ENCODE assay signal across 11 cellular contexts in the genomic region with DNA sequence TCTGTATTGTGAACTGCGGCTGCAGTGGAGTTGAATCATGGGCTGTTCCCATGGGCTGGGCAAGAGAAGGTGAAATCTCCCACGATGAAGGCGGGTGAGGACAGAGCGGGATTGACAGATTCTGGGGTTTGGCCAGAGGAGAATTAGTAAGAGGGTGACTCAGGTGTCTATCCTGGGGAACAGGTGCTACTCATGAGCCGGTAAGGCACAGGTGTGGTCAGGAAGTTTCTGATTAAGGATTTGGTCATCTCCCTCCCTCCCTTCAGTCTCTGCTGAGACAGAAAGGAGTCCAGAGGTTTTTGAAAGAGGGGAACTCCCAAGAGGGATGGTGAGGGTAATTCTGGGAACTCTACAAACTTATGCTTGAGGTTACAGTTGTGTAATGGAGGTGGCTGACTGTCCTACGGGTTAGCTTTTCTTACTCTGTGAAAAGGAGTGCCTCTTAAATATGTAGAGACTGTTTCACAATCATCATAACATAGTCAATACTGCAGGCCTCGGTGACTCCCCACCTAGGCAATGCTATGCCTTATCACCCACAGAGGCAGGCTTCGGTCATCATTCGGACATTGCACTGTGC. TPM values are rescaled to one million over a fixed set of nuclear protein-coding genes. Genes with fewer than 3 reads are reported as not detected.
DNase-seq lines count a peak whose midpoint lies in the region; ATAC-seq, FAIRE-seq and TF ChIP-seq lines count a peak whose summit lies in the region.
"Had no signal": no experiment of that assay in that cellular context is flagged by ENCODE, and none has a peak within 500 bp of the region (broad histone marks: within the 10 kb centered on the region; RNA-seq: fewer than 3 reads in every experiment).

No MANE protein-coding gene starts in this region.

- H3K27me3 ChIP-seq in heart left ventricle (no peaks in the 10 kb centered on the region), gastroesophageal sphincter (no peaks in the 10 kb centered on the region)
- H3K27me3 ChIP-seq: SJSA1 had no signal

- CTCF ChIA-PET in activated CD8-positive, alpha-beta T cell treated with anti-CD3 and anti-CD28 coated beads for 36 hours (lab: Charles Lee), result interaction anchor here (1.3 kb wide), 1 partner anchor 122 kb away, joined by 3 read pairs; no protein-coding TSS in a partner anchor

- H3K4me1 ChIP-seq in heart left ventricle (peaks cover 0 to 32% (median 16%) of the 10 kb centered on the region in 12 donors), gastroesophageal sphincter (no peaks in the 10 kb centered on the region)
- H3K4me1 ChIP-seq: SJSA1 had no signal

- no peak for TF ChIP-seq CTCF in heart left ventricle (IDR thresholded peaks at IDR 0.05)
- TF ChIP-seq CTCF in activated CD8-positive, alpha-beta T cell treated with anti-CD3 and anti-CD28 coated beads for 36 hours (IDR thresholded peaks at IDR 0.05), result no peak
- TF ChIP-seq CTCF in gastroesophageal sphincter (IDR thresholded peaks at IDR 0.05), result no peak

- H3K4me3 ChIP-seq in heart left ventricle (no peak overlapping the region), gastroesophageal sphincter (no peak overlapping the region)
- H3K4me3 ChIP-seq: SJSA1 had no signal

- intact Hi-C loops in left cardiac atrium (cut with DNase I), result no loop called here
- intact Hi-C loops in heart left ventricle (cut with DNase I), result no loop called here
- intact Hi-C loops in activated CD8-positive, alpha-beta T cell treated with anti-CD3 and anti-CD28 coated beads for 36 hours (cut with micrococcal nuclease), result no loop called here
- intact Hi-C loops in left colon (cut with DNase I, micrococcal nuclease), result no loop called here

- no peak overlapping the region for H3K27ac Mint-ChIP-seq in activated CD8-positive, alpha-beta T cell treated with anti-CD3 and anti-CD28 coated beads for 36 hours

- H3K36me3 ChIP-seq in heart left ventricle, result no peaks in the 10 kb centered on the region
- no peaks in the 10 kb centered on the region for H3K36me3 ChIP-seq in gastroesophageal sphincter
- H3K36me3 ChIP-seq: SJSA1 had no signal

- POLR2A ChIA-PET in activated CD8-positive, alpha-beta T cell treated with anti-CD3 and anti-CD28 coated beads for 36 hours (lab: Charles Lee), result no interaction called here

- DNase-seq in left cardiac atrium, result no peak
- DNase-seq in heart left ventricle, result no peak
- no peak for DNase-seq in activated CD8-positive, alpha-beta T cell treated with anti-CD3 and anti-CD28 coated beads for 36 hours
- peak; percentile 35 to 53 for DNase-seq in left colon
- DNase-seq in urothelium cell line (ENCODE audit: low spot score), result peak; percentile 15
- DNase-seq in DMS153 treated with DMSO at 0.1 percent for 48 hours (lab: John Stamatoyannopoulos, UW; ENCODE audit: unreplicated experiment), result no peak
- DNase-seq: Kasumi-1, naive B cell had no signal

- FAIRE-seq in urothelium cell line (lab: Jason Lieb, UNC), result no peak

- peaks cover 2% of the 10 kb centered on the region for H3K9me3 Mint-ChIP-seq in activated CD8-positive, alpha-beta T cell treated with anti-CD3 and anti-CD28 coated beads for 36 hours

- H3K9me3 ChIP-seq in heart left ventricle (peaks cover 0 to 3% (median 0%) of the 10 kb centered on the region in 12 donors), gastroesophageal sphincter (no peaks in the 10 kb centered on the region)
- H3K9me3 ChIP-seq: SJSA1 had no signal

- ATAC-seq in left cardiac atrium (peak; percentile 50 to 83), heart left ventricle (no peak), left colon (peak; percentile 89), GM18868 (IDR thresholded peaks at IDR 0.05; ENCODE audit: unreplicated experiment) (no peak), gastroesophageal sphincter (no peak)
- peak; percentile 69 for ATAC-seq in activated CD8-positive, alpha-beta T cell treated with anti-CD3 and anti-CD28 coated beads for 36 hours

- no peaks in the 10 kb centered on the region for H3K27me3 Mint-ChIP-seq in activated CD8-positive, alpha-beta T cell treated with anti-CD3 and anti-CD28 coated beads for 36 hours
- H3K27me3 Mint-ChIP-seq: naive B cell had no signal

- TF ChIP-seq POLR2A in heart left ventricle (IDR thresholded peaks at IDR 0.05), result no peak
- TF ChIP-seq POLR2A in gastroesophageal sphincter (IDR thresholded peaks at IDR 0.05), result no peak

- no peak overlapping the region for H3K27ac ChIP-seq in heart left ventricle
- H3K27ac ChIP-seq in gastroesophageal sphincter, result no peak overlapping the region
- H3K27ac ChIP-seq: SJSA1 had no signal

- H3K36me3 Mint-ChIP-seq in activated CD8-positive, alpha-beta T cell treated with anti-CD3 and anti-CD28 coated beads for 36 hours (ENCODE audit: low read depth), result no peaks in the 10 kb centered on the region

- WGBS in heart left ventricle, 4 donors, result 90 to 98% (median 94%) methylated on average over 9 of the region's 9 CpGs
- 81 to 93% methylated on average over 7 of the region's 9 CpGs for WGBS in gastroesophageal sphincter (ENCODE audit: low coverage in 1 of 2), 2 donors

- no peak for TF ChIP-seq EP300 in gastroesophageal sphincter (IDR thresholded peaks at IDR 0.05)

- peaks cover 12% of the 10 kb centered on the region for H3K4me1 Mint-ChIP-seq in activated CD8-positive, alpha-beta T cell treated with anti-CD3 and anti-CD28 coated beads for 36 hours (ENCODE audit: low read depth)

- no peak overlapping the region for H3K4me3 Mint-ChIP-seq in activated CD8-positive, alpha-beta T cell treated with anti-CD3 and anti-CD28 coated beads for 36 hours
- H3K4me3 Mint-ChIP-seq: naive B cell had no signal

RNA-seq across cellular contexts. Expression of gene SERPINB1, which starts 31.5 kb away (rescaled TPM):
- total RNA-seq in left cardiac atrium (10 to 100 TPM; 27.5 to 39.2 TPM), heart left ventricle (10 to 100 TPM; 15.6 to 55.6 (median 23.0) TPM), left colon (100 to 1,000 TPM; 168 to 208 TPM), gastroesophageal sphincter (10 to 100 TPM; 24.8 to 79.0 (median 45.4) TPM)
- 10 to 100 TPM; 15.4 to 20.4 TPM for polyA plus RNA-seq in heart left ventricle
- total RNA-seq in activated CD8-positive, alpha-beta T cell treated with anti-CD3 and anti-CD28 coated beads for 36 hours, result 10 to 100 TPM; 55.8 to 60.0 TPM

RNA-seq across cellular contexts. Expression of gene WRNIP1, which starts 45.0 kb away (rescaled TPM):
- total RNA-seq in left cardiac atrium, result 10 to 100 TPM; 34.8 to 36.9 TPM
- 10 to 100 TPM; 32.1 to 64.1 (median 34.7) TPM for total RNA-seq in heart left ventricle
- 10 to 100 TPM; 32.7 to 39.0 TPM for polyA plus RNA-seq in heart left ventricle
- total RNA-seq in activated CD8-positive, alpha-beta T cell treated with anti-CD3 and anti-CD28 coated beads for 36 hours, result 10 to 100 TPM; 36.1 to 36.6 TPM
- 10 to 100 TPM; 42.7 to 44.3 TPM for total RNA-seq in left colon
- 10 to 100 TPM; 48.1 to 66.1 (median 57.1) TPM for total RNA-seq in gastroesophageal sphincter

RNA-seq across cellular contexts. Expression of gene MYLK4, which starts 59.5 kb away (rescaled TPM):
- total RNA-seq in left cardiac atrium (1 to 10 TPM; 1.6 to 2.6 TPM), heart left ventricle (1 to 10 TPM in 3 of 9 donors, under 1 TPM in 6; 0.28 to 1.6 (median 0.80) TPM), left colon (under 1 TPM; 0.34 to 0.55 TPM), gastroesophageal sphincter (1 to 10 TPM in 1 of 4 donors, under 1 TPM in 3; 0.31 to 1.2 (median 0.56) TPM)
- under 1 TPM; 0.14 to 0.38 TPM for polyA plus RNA-seq in heart left ventricle
- total RNA-seq in activated CD8-positive, alpha-beta T cell treated with anti-CD3 and anti-CD28 coated beads for 36 hours, result under 1 TPM; 0.09 to 0.11 TPM

Comparison
In these comparisons a context has a peak if more than half of its experiments do, and no peak if none do; other contexts are left out.
1. ATAC-seq: peak in left cardiac atrium (2 of 2), activated CD8-positive, alpha-beta T cell treated with anti-CD3 and anti-CD28 coated beads for 36 hours (single experiment) and left colon (single experiment); none in heart left ventricle (0 of 4), GM18868 (single experiment) and gastroesophageal sphincter (single experiment).
2. DNase-seq: peak in left colon (2 of 2) and urothelium cell line (single experiment); none in left cardiac atrium (single experiment), heart left ventricle (0 of 5), activated CD8-positive, alpha-beta T cell treated with anti-CD3 and anti-CD28 coated beads for 36 hours (single experiment) and DMS153 treated with DMSO at 0.1 percent for 48 hours (single experiment).